19 cellular contexts compared by ENCODE assay signal in genomic region chr3:141375381-141376301, GRCh38. TPM values are rescaled to one million over a fixed set of nuclear protein-coding genes. Genes with fewer than 3 reads are reported as not detected.
DNase-seq lines count a peak whose midpoint lies in the region; ATAC-seq and TF ChIP-seq lines count a peak whose summit lies in the region.
"Had no signal": no experiment of that assay in that cellular context is flagged by ENCODE, and none has a peak within 500 bp of the region (broad histone marks: within the 10 kb centered on the region; RNA-seq: fewer than 3 reads in every experiment).

No MANE protein-coding gene starts in this region.

- no peaks in the 10 kb centered on the region for H3K9me3 ChIP-seq in breast epithelium
- H3K9me3 ChIP-seq in IMR-90 (ENCODE audit: control insufficient read depth, insufficient read depth, low read length): no peaks in the 10 kb centered on the region
- H3K9me3 ChIP-seq in transverse colon: no peaks in the 10 kb centered on the region
- no peaks in the 10 kb centered on the region for H3K9me3 ChIP-seq in PC-3 (ENCODE audit: low read length)
- H3K9me3 ChIP-seq: HAP-1, sigmoid colon, suprapubic skin had no signal

- no peak for TF ChIP-seq EP300 in transverse colon (IDR thresholded peaks at IDR 0.05; ENCODE audit: low read depth)

- in situ Hi-C loops in IMR-90 (cut with MboI; ENCODE audit: low sequenced_read_pairs) (no loop called here), transverse colon (cut with MboI; ENCODE audit: low pct_ligation_motif_present in 1 of 4, low pct_unique_long_range_greater_than_20kb in 1 of 4, low sequenced_read_pairs in 3 of 4) (no loop called here)

- H2BK5ac ChIP-seq in IMR-90 (ENCODE audit: low read depth, low read length, poor library complexity, severe bottlenecking): peak overlapping the region; percentile 28

- no peak overlapping the region for H3K4me3 Mint-ChIP-seq in MCF 10A (ENCODE audit: unreplicated experiment)
- no peak overlapping the region for H3K4me3 Mint-ChIP-seq in activated T-helper 2 cell treated with anti-CD3 and anti-CD28 coated beads, Interferon-gamma antibody, Interleukin-2, Interleukin-4, amounts not matched to agents 10 μg/mL and 5 μg/mL and 100 μg/mL, durations not matched to agents 14 hours and 24 hours and 36 hours (ENCODE audit: low read depth)
- H3K4me3 Mint-ChIP-seq: activated naive CD8-positive, alpha-beta T cell treated with anti-CD3 and anti-CD28 coated beads for 36 hours; immature natural killer cell had no signal

- no peak for TF ChIP-seq RAD21 in IMR-90 (IDR thresholded peaks at IDR 0.05; ENCODE audit: low read length)

- H3K4me1 Mint-ChIP-seq in MCF 10A (ENCODE audit: insufficient read depth, unreplicated experiment): peaks cover 29% of the 10 kb centered on the region
- peaks cover 39% of the 10 kb centered on the region for H3K4me1 Mint-ChIP-seq in activated T-helper 2 cell treated with anti-CD3 and anti-CD28 coated beads, Interferon-gamma antibody, Interleukin-2, Interleukin-4, amounts not matched to agents 10 μg/mL and 5 μg/mL and 100 μg/mL, durations not matched to agents 14 hours and 24 hours and 36 hours (ENCODE audit: low read depth)

- H3K27ac ChIP-seq in breast epithelium (no peak overlapping the region), IMR-90 (ENCODE audit: insufficient read depth, low read length) (no peak overlapping the region; the same call in 1 of the 2 replicates), transverse colon (peak overlapping the region; percentile 73 to 85 (median 81)), PC-3 (ENCODE audit: low read length) (no peak overlapping the region)
- H3K27ac ChIP-seq: sigmoid colon, suprapubic skin, WERI-Rb-1 had no signal

- peak overlapping the region; percentile 85 for H2AK5ac ChIP-seq in IMR-90 (ENCODE audit: low read depth, low read length)

- peaks cover 21% of the 10 kb centered on the region for H3K9me1 ChIP-seq in IMR-90 (ENCODE audit: insufficient read depth, low read length)

- H2BK15ac ChIP-seq in IMR-90 (ENCODE audit: low read depth, low read length): peak overlapping the region; percentile 14; the same call in 1 of the 3 replicates

- no peak for TF ChIP-seq CTCF in MCF 10A (IDR thresholded peaks at IDR 0.05; ENCODE audit: unreplicated experiment)
- TF ChIP-seq CTCF in breast epithelium (IDR thresholded peaks at IDR 0.05): no peak
- TF ChIP-seq CTCF in IMR-90 (conservative IDR thresholded peaks at IDR 0.05; ENCODE audit: low read depth, low read length): no peak
- TF ChIP-seq CTCF in transverse colon (IDR thresholded peaks at IDR 0.05): no peak
- TF ChIP-seq CTCF in PC-3 (conservative IDR thresholded peaks at IDR 0.05; ENCODE audit: low read depth, low read length): no peak

- BruUV-seq in MCF 10A (replicated peaks; lab: Mats Ljungman, UMichigan) (no TSS peak), IMR-90 (replicated peaks; lab: Mats Ljungman, UMichigan) (no TSS peak), PC-3 (replicated peaks; lab: Mats Ljungman, UMichigan) (no TSS peak)

- H3K14ac ChIP-seq in IMR-90 (replicated peaks; ENCODE audit: low read depth, low read length): peak overlapping the region; percentile 25; the same call in 1 of the 2 replicates

- CTCF ChIA-PET in MCF 10A (lab: Yijun Ruan, JAX) (interaction anchor here (0.6 to 1.9 kb wide), 7 partner anchors 8 to 79 kb away, joined by 3 to 7 read pairs (median 3); no protein-coding TSS in a partner anchor), IMR-90 (lab: Yijun Ruan, JAX) (no interaction called here), PC-3 (lab: Charles Lee) (no interaction called here)

- peak overlapping the region; percentile 37; the same call in 1 of the 2 replicates for H2BK120ac ChIP-seq in IMR-90 (ENCODE audit: low read depth, low read length)

- peak overlapping the region; percentile 62 for H3K27ac Mint-ChIP-seq in MCF 10A (ENCODE audit: low read depth, unreplicated experiment)
- peak overlapping the region; percentile 27 for H3K27ac Mint-ChIP-seq in activated T-helper 2 cell treated with anti-CD3 and anti-CD28 coated beads, Interferon-gamma antibody, Interleukin-2, Interleukin-4, amounts not matched to agents 10 μg/mL and 5 μg/mL and 100 μg/mL, durations not matched to agents 14 hours and 24 hours and 36 hours
- H3K27ac Mint-ChIP-seq: activated naive CD8-positive, alpha-beta T cell treated with anti-CD3 and anti-CD28 coated beads for 36 hours; immature natural killer cell had no signal

- H3K56ac ChIP-seq in IMR-90 (ENCODE audit: extremely low read depth, insufficient read depth, low read length): no peak overlapping the region

- no peak overlapping the region for H3K9ac ChIP-seq in IMR-90 (ENCODE audit: low read depth, low read length)
- H3K9ac ChIP-seq in PC-3 (ENCODE audit: low read length): no peak overlapping the region

- no peak overlapping the region for H3K18ac ChIP-seq in IMR-90 (ENCODE audit: low read depth, low read length)

- peak overlapping the region; percentile 66 for H3K4ac ChIP-seq in IMR-90 (ENCODE audit: low read depth, low read length)

- H3K4me2 ChIP-seq in IMR-90 (ENCODE audit: low read depth, low read length): no peak overlapping the region
- no peak overlapping the region for H3K4me2 ChIP-seq in PC-3 (ENCODE audit: low read length)

- no peaks in the 10 kb centered on the region for H3K36me3 ChIP-seq in breast epithelium
- peaks cover 40% of the 10 kb centered on the region for H3K36me3 ChIP-seq in IMR-90 (ENCODE audit: control insufficient read depth, insufficient read depth, low read length)
- no peaks in the 10 kb centered on the region for H3K36me3 ChIP-seq in transverse colon
- no peaks in the 10 kb centered on the region for H3K36me3 ChIP-seq in PC-3 (ENCODE audit: low read depth, low read length)
- H3K36me3 ChIP-seq: HAP-1, sigmoid colon, suprapubic skin, WERI-Rb-1 had no signal

- peaks cover 85% of the 10 kb centered on the region for H3K36me3 Mint-ChIP-seq in MCF 10A (ENCODE audit: insufficient read depth, unreplicated experiment)
- no peaks in the 10 kb centered on the region for H3K36me3 Mint-ChIP-seq in activated T-helper 2 cell treated with anti-CD3 and anti-CD28 coated beads, Interferon-gamma antibody, Interleukin-2, Interleukin-4, amounts not matched to agents 10 μg/mL and 5 μg/mL and 100 μg/mL, durations not matched to agents 14 hours and 24 hours and 36 hours (ENCODE audit: low read depth)
- H3K36me3 Mint-ChIP-seq: activated naive CD8-positive, alpha-beta T cell treated with anti-CD3 and anti-CD28 coated beads for 36 hours had no signal

- POLR2A ChIA-PET in MCF 10A (lab: Yijun Ruan, JAX): interaction anchor here (0.8 to 1.0 kb wide), 4 partner anchors 9 to 14 kb away, joined by 3 to 7 read pairs (median 4); no protein-coding TSS in a partner anchor
- POLR2A ChIA-PET in IMR-90 (lab: Charles Lee; ENCODE audit: unreplicated experiment): no interaction called here
- POLR2A ChIA-PET in PC-3 (lab: Charles Lee; ENCODE audit: unreplicated experiment): no interaction called here

- H2AFZ ChIP-seq in IMR-90 (replicated peaks; ENCODE audit: low read length, poor library complexity): no peak overlapping the region
- H2AFZ ChIP-seq in PC-3 (ENCODE audit: low read length): no peak overlapping the region

- TF ChIP-seq POLR2A in breast epithelium (IDR thresholded peaks at IDR 0.05) (no peak), IMR-90 (IDR thresholded peaks at IDR 0.05; ENCODE audit: low read depth, low read length) (no peak), transverse colon (IDR thresholded peaks at IDR 0.05) (no peak)

- peak overlapping the region; percentile 10; the same call in 1 of the 2 replicates for H2BK20ac ChIP-seq in IMR-90 (ENCODE audit: low read depth, low read length)

- peak overlapping the region; percentile 33; the same call in 1 of the 2 replicates for H4K91ac ChIP-seq in IMR-90 (ENCODE audit: insufficient read depth, low read depth, low read length)

- H4K5ac ChIP-seq in IMR-90 (ENCODE audit: low read depth, low read length): peak overlapping the region; percentile 3; the same call in 1 of the 2 replicates

- H3K4me1 ChIP-seq in breast epithelium (no peaks in the 10 kb centered on the region), IMR-90 (ENCODE audit: control insufficient read depth, insufficient read depth, low read length) (peaks cover 12% of the 10 kb centered on the region), transverse colon (peaks cover 0 to 24% (median 9%) of the 10 kb centered on the region in 4 donors), PC-3 (ENCODE audit: insufficient read depth, low read length) (no peaks in the 10 kb centered on the region)
- H3K4me1 ChIP-seq: HAP-1, sigmoid colon, suprapubic skin had no signal

- H3K9me2 ChIP-seq in PC-3 (replicated peaks; ENCODE audit: low read length): no peaks in the 10 kb centered on the region

- WGBS in IMR-90 (ENCODE audit: extremely low coverage in 2 of 2, insufficient read length in 1 of 2), 2 experiments: 95% methylated on average over 5 of the region's 10 CpGs; no CpG with 5 or more reads in 1 of the 2 experiments
- 82 to 85% methylated on average over 2 to 9 of the region's 10 CpGs for WGBS in transverse colon (ENCODE audit: low coverage in 1 of 2), 2 donors

- no peaks in the 10 kb centered on the region for H3K27me3 ChIP-seq in breast epithelium
- H3K27me3 ChIP-seq in IMR-90 (ENCODE audit: control insufficient read depth, insufficient read depth, low read length): no peaks in the 10 kb centered on the region
- no peaks in the 10 kb centered on the region for H3K27me3 ChIP-seq in transverse colon
- H3K27me3 ChIP-seq in PC-3 (ENCODE audit: low read length): no peaks in the 10 kb centered on the region
- H3K27me3 ChIP-seq: sigmoid colon, suprapubic skin had no signal

- H3K23ac ChIP-seq in IMR-90 (ENCODE audit: low read depth, low read length): peak overlapping the region; percentile 39; the same call in 1 of the 2 replicates

- no peaks in the 10 kb centered on the region for H3K9me3 Mint-ChIP-seq in MCF 10A (ENCODE audit: unreplicated experiment)
- no peaks in the 10 kb centered on the region for H3K9me3 Mint-ChIP-seq in activated T-helper 2 cell treated with anti-CD3 and anti-CD28 coated beads, Interferon-gamma antibody, Interleukin-2, Interleukin-4, amounts not matched to agents 10 μg/mL and 5 μg/mL and 100 μg/mL, durations not matched to agents 14 hours and 24 hours and 36 hours
- H3K9me3 Mint-ChIP-seq: activated naive CD8-positive, alpha-beta T cell treated with anti-CD3 and anti-CD28 coated beads for 36 hours; immature natural killer cell had no signal

- H3K79me2 ChIP-seq in PC-3 (ENCODE audit: low read length): no peaks in the 10 kb centered on the region

- ATAC-seq in IMR-90 (ENCODE audit: low read depth) (no peak), PC-3 (no peak), GM21723 (IDR thresholded peaks at IDR 0.05; ENCODE audit: unreplicated experiment) (no peak)

- dilution Hi-C loops in IMR-90 (cut with HindIII; ENCODE audit: low sequenced_read_pairs, unreplicated experiment): no loop called here

- H3K4me3 ChIP-seq in breast epithelium: no peak overlapping the region
- no peak overlapping the region for H3K4me3 ChIP-seq in IMR-90 (ENCODE audit: insufficient read depth, low read depth, low read length)
- H3K4me3 ChIP-seq in transverse colon: no peak overlapping the region
- no peak overlapping the region for H3K4me3 ChIP-seq in PC-3 (ENCODE audit: low read length)
- H3K4me3 ChIP-seq: HAP-1, sigmoid colon, suprapubic skin had no signal

- DNase-seq in MCF 10A (ENCODE audit: unreplicated experiment) (no peak), breast epithelium (ENCODE audit: low spot score in 2 of 2) (no peak), IMR-90 (no peak), transverse colon (no peak), ureter (ENCODE audit: low spot score) (no peak), PC-3 (no peak)
- DNase-seq in activated T-helper 2 cell treated with anti-CD3 and anti-CD28 coated beads, Interferon-gamma antibody, Interleukin-2, Interleukin-4, amounts not matched to agents 10 μg/mL and 5 μg/mL and 100 μg/mL, durations not matched to agents 14 hours and 24 hours and 36 hours (ENCODE audit: low spot score): no peak
- DNase-seq: activated CD8-positive, alpha-beta memory T cell treated with anti-CD3 and anti-CD28 coated beads, Interleukin-2, amount 50 U/mL, for 48 hours; activated naive CD8-positive, alpha-beta T cell treated with anti-CD3 and anti-CD28 coated beads for 36 hours; head of caudate nucleus; immature natural killer cell; NCI-H1417; NCI-H69; sigmoid colon; stimulated activated CD4-positive, alpha-beta T cell treated with anti-CD3 and anti-CD28 coated beads, Interleukin-2, amount 100 ng/mL, for 48 hours; WERI-Rb-1 had no signal

- H2AK9ac ChIP-seq in IMR-90 (replicated peaks; ENCODE audit: low read depth, low read length, poor library complexity): peak overlapping the region; percentile 60

- no peaks in the 10 kb centered on the region for H3F3A ChIP-seq in PC-3 (ENCODE audit: low read length, unreplicated experiment)

- H3K27me3 Mint-ChIP-seq in MCF 10A (ENCODE audit: insufficient read depth, unreplicated experiment): no peaks in the 10 kb centered on the region
- H3K27me3 Mint-ChIP-seq in activated T-helper 2 cell treated with anti-CD3 and anti-CD28 coated beads, Interferon-gamma antibody, Interleukin-2, Interleukin-4, amounts not matched to agents 10 μg/mL and 5 μg/mL and 100 μg/mL, durations not matched to agents 14 hours and 24 hours and 36 hours (ENCODE audit: low read depth): no peaks in the 10 kb centered on the region
- H3K27me3 Mint-ChIP-seq: activated naive CD8-positive, alpha-beta T cell treated with anti-CD3 and anti-CD28 coated beads for 36 hours had no signal

- peaks cover 45 to 84% of the 10 kb centered on the region in 2 experiments for H3K79me1 ChIP-seq in IMR-90 (ENCODE audit: low read depth in 1 of 2, low read length in 2 of 2)

- peak overlapping the region in 1 of 2 experiments; percentile 30; a peak in 2 of 4 replicates for H4K8ac ChIP-seq in IMR-90 (ENCODE audit: low read depth in 2 of 2, low read length in 2 of 2)

- intact Hi-C loops in MCF 10A (cut with micrococcal nuclease) (no loop called here), breast epithelium (cut with DNase I; ENCODE audit: low total_unique reads) (loop anchor here (10.0 kb wide), 1 partner anchor 59 kb away; no protein-coding TSS in a partner anchor), IMR-90 (cut with micrococcal nuclease) (no loop called here), transverse colon (cut with DNase I; ENCODE audit: low total_unique reads) (no loop called here), PC-3 (cut with micrococcal nuclease) (no loop called here)
- intact Hi-C loops in activated T-helper 2 cell treated with anti-CD3 and anti-CD28 coated beads, Interferon-gamma antibody, Interleukin-2, Interleukin-4, amounts not matched to agents 10 μg/mL and 5 μg/mL and 100 μg/mL, durations not matched to agents 14 hours and 24 hours and 36 hours (cut with micrococcal nuclease): no loop called here

- H4K20me1 ChIP-seq in IMR-90 (ENCODE audit: insufficient read depth, low read length): no peaks in the 10 kb centered on the region
- H4K20me1 ChIP-seq in PC-3 (ENCODE audit: low read length): no peaks in the 10 kb centered on the region

RNA-seq across cellular contexts. Expression of gene ZBTB38, which starts 7.3 kb away (rescaled TPM):
- 168 and 186 TPM in 2 replicates for total RNA-seq in MCF 10A (2022)
- 100 to 1,000 TPM; 126 to 238 (median 138) TPM for total RNA-seq in breast epithelium
- total RNA-seq in IMR-90 (2012; rRNA removed): 230 and 274 TPM in 2 replicates
- 44.9 and 45.1 TPM in 2 replicates for polyA plus RNA-seq in IMR-90 (2012; rRNA removed)
- polyA plus RNA-seq in IMR-90 (2012; cell fraction: cytosol; rRNA removed): 15.3 and 16.3 TPM in 2 replicates
- 12.9 and 53.4 TPM in 2 replicates for polyA plus RNA-seq in IMR-90 (2012; cell fraction: nucleus; rRNA removed; ENCODE audit: low replicate concordance)
- total RNA-seq in activated T-helper 2 cell treated with anti-CD3 and anti-CD28 coated beads, Interferon-gamma antibody, Interleukin-2, Interleukin-4, amounts not matched to agents 10 μg/mL and 5 μg/mL and 100 μg/mL, durations not matched to agents 14 hours and 24 hours and 36 hours: 25.4 and 27.2 TPM in 2 replicates
- total RNA-seq in transverse colon: 100 to 1,000 TPM in 3 of 4 donors, 10 to 100 TPM in 1; 71.8 to 182 (median 169) TPM
- total RNA-seq in ureter: 121 TPM
- total RNA-seq in PC-3 (2014; rRNA removed): 17.0 and 19.6 TPM in 2 replicates

Comparison
In these comparisons a context has a peak if more than half of its experiments do, and no peak if none do; other contexts are left out.
1. H3K27ac ChIP-seq: peak in transverse colon (4 of 4); none in breast epithelium (0 of 2), IMR-90 (single experiment) and PC-3 (single experiment).